Comparison of ENCODE assay signal across 28 cellular contexts in the genomic region with DNA sequence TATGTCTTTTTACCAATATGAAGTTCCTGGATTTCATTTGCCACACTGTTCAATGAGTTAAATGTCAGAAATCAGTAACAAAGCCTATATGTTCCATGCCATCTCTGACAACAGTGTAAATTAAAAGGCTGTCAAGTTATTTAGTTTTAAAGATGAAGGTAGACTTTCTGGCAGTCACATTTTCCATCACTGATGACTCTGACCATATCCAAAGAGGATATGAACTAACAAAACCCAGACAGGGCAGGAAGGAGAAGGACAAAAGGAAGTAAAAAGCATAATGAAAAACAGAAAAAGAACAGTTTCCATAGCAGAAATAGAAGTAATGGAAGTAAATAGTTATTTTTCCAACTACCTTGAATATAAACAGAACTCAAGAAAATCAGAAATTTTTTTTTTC.
"Had no signal": no experiment of that assay in that cellular context is flagged by ENCODE, and none has a peak within 500 bp of the region (broad histone marks: within the 10 kb centered on the region; RNA-seq: fewer than 3 reads in every experiment).

No MANE protein-coding gene starts in this region.

- ATAC-seq: stimulated activated effector memory CD8-positive, alpha-beta T cell treated with anti-CD3 and anti-CD28 coated beads, Interleukin-12 subunit alpha, Interleukin-12 subunit beta, amount 100 ng/mL, for 72 hours; stimulated activated memory B cell treated with anti-CD40 and anti-IgM and Interleukin-4, amounts not matched to agents 10 μg/mL and 1 μg/mL and 100 μg/mL, for 72 hours; stimulated activated naive B cell treated with anti-CD40 and anti-IgM and Interleukin-4, amounts not matched to agents 10 μg/mL and 1 μg/mL and 100 μg/mL, for 72 hours; stimulated activated naive CD8-positive, alpha-beta T cell treated with anti-CD3 and anti-CD28 coated beads, Interleukin-15, amount 100 ng/mL, for 72 hours; stimulated activated naive CD8-positive, alpha-beta T cell treated with anti-CD3 and anti-CD28 coated beads, Interleukin-15, Interleukin-2, amounts not matched to agents 100 U/mL and 50 U/mL, for 24 hours; upper lobe of right lung had no signal

- H3K36me3 ChIP-seq: stomach, suprapubic skin, thoracic aorta, tibial artery, tibial nerve, transverse colon, upper lobe of left lung, upper lobe of right lung, uterus, vagina had no signal

- H3K9me3 Mint-ChIP-seq: stimulated activated effector memory CD8-positive, alpha-beta T cell treated with anti-CD3 and anti-CD28 coated beads, Interleukin-12 subunit alpha, Interleukin-12 subunit beta, amount 100 ng/mL, for 72 hours; stimulated activated memory B cell treated with anti-CD40 and anti-IgM and Interleukin-4, amounts not matched to agents 10 μg/mL and 1 μg/mL and 100 μg/mL, for 72 hours; stimulated activated naive CD8-positive, alpha-beta T cell treated with anti-CD3 and anti-CD28 coated beads, Interleukin-15, amount 100 ng/mL, for 72 hours; stimulated activated naive CD8-positive, alpha-beta T cell treated with anti-CD3 and anti-CD28 coated beads, Interleukin-15, Interleukin-2, amounts not matched to agents 100 ng/mL and 50 ng/mL, for 24 hours; type B pancreatic cell had no signal

- H3K4me3 Mint-ChIP-seq: stimulated activated effector memory CD8-positive, alpha-beta T cell treated with anti-CD3 and anti-CD28 coated beads, Interleukin-12 subunit alpha, Interleukin-12 subunit beta, amount 100 ng/mL, for 72 hours; stimulated activated memory B cell treated with anti-CD40 and anti-IgM and Interleukin-4, amounts not matched to agents 10 μg/mL and 1 μg/mL and 100 μg/mL, for 72 hours; stimulated activated naive B cell treated with anti-CD40 and anti-IgM and Interleukin-4, amounts not matched to agents 10 μg/mL and 1 μg/mL and 100 μg/mL, for 72 hours; stimulated activated naive CD8-positive, alpha-beta T cell treated with anti-CD3 and anti-CD28 coated beads, Interleukin-15, amount 100 ng/mL, for 72 hours; stimulated activated naive CD8-positive, alpha-beta T cell treated with anti-CD3 and anti-CD28 coated beads, Interleukin-15, Interleukin-2, amounts not matched to agents 100 ng/mL and 50 ng/mL, for 24 hours; type B pancreatic cell had no signal

- DNase-seq: stimulated activated CD4-positive, alpha-beta T cell treated with anti-CD3 and anti-CD28 coated beads, Interleukin-2, amount 100 ng/mL, for 48 hours; stimulated activated CD4-positive, alpha-beta T cell treated with anti-CD3 and anti-CD28 coated beads, Interleukin-4, amount 100 ng/mL, for 1 hour; stimulated activated CD4-positive, alpha-beta T cell treated with anti-CD3 and anti-CD28 coated beads, Interleukin-4, amount 100 ng/mL, for 24 hours; stimulated activated CD4-positive, alpha-beta T cell treated with anti-CD3 and anti-CD28 coated beads, Interleukin-4, amount 100 ng/mL, for 4 hours; stimulated activated CD8-positive, alpha-beta memory T cell treated with anti-CD3 and anti-CD28 coated beads, Interleukin-4, amount 100 ng/mL, for 48 hours; stimulated activated naive B cell treated with anti-CD40 and anti-IgM and Interleukin-4, amounts not matched to agents 10 μg/mL and 1 μg/mL and 100 μg/mL, for 72 hours; stimulated activated naive CD4-positive, alpha-beta T cell; stimulated activated naive CD4-positive, alpha-beta T cell treated with Interleukin-2 at 50 U/mL for 16 hours; stimulated activated naive CD8-positive, alpha-beta T cell treated with anti-CD3 and anti-CD28 coated beads, Interleukin-15, amount 100 ng/mL, for 72 hours; stimulated activated naive CD8-positive, alpha-beta T cell treated with anti-CD3 and anti-CD28 coated beads, Interleukin-15, Interleukin-2, amounts not matched to agents 100 U/mL and 50 U/mL, for 24 hours; stomach; substantia nigra; testis; tibial artery; transverse colon; trophoblast cell; upper lobe of left lung; upper lobe of right lung; uterus had no signal

- H3K4me1 Mint-ChIP-seq: stimulated activated effector memory CD8-positive, alpha-beta T cell treated with anti-CD3 and anti-CD28 coated beads, Interleukin-12 subunit alpha, Interleukin-12 subunit beta, amount 100 ng/mL, for 72 hours; stimulated activated memory B cell treated with anti-CD40 and anti-IgM and Interleukin-4, amounts not matched to agents 10 μg/mL and 1 μg/mL and 100 μg/mL, for 72 hours; stimulated activated naive B cell treated with anti-CD40 and anti-IgM and Interleukin-4, amounts not matched to agents 10 μg/mL and 1 μg/mL and 100 μg/mL, for 72 hours; stimulated activated naive CD8-positive, alpha-beta T cell treated with anti-CD3 and anti-CD28 coated beads, Interleukin-15, amount 100 ng/mL, for 72 hours had no signal

- H3K36me3 Mint-ChIP-seq: stimulated activated effector memory CD8-positive, alpha-beta T cell treated with anti-CD3 and anti-CD28 coated beads, Interleukin-12 subunit alpha, Interleukin-12 subunit beta, amount 100 ng/mL, for 72 hours; stimulated activated memory B cell treated with anti-CD40 and anti-IgM and Interleukin-4, amounts not matched to agents 10 μg/mL and 1 μg/mL and 100 μg/mL, for 72 hours; stimulated activated naive B cell treated with anti-CD40 and anti-IgM and Interleukin-4, amounts not matched to agents 10 μg/mL and 1 μg/mL and 100 μg/mL, for 72 hours; type B pancreatic cell had no signal

- FAIRE-seq: urothelium cell line had no signal

- H3K27me3 Mint-ChIP-seq: stimulated activated memory B cell treated with anti-CD40 and anti-IgM and Interleukin-4, amounts not matched to agents 10 μg/mL and 1 μg/mL and 100 μg/mL, for 72 hours; stimulated activated naive B cell treated with anti-CD40 and anti-IgM and Interleukin-4, amounts not matched to agents 10 μg/mL and 1 μg/mL and 100 μg/mL, for 72 hours; stimulated activated naive CD8-positive, alpha-beta T cell treated with anti-CD3 and anti-CD28 coated beads, Interleukin-15, amount 100 ng/mL, for 72 hours; stimulated activated naive CD8-positive, alpha-beta T cell treated with anti-CD3 and anti-CD28 coated beads, Interleukin-15, Interleukin-2, amounts not matched to agents 100 ng/mL and 50 ng/mL, for 24 hours; type B pancreatic cell had no signal

- H3K27ac Mint-ChIP-seq: stimulated activated effector memory CD8-positive, alpha-beta T cell treated with anti-CD3 and anti-CD28 coated beads, Interleukin-12 subunit alpha, Interleukin-12 subunit beta, amount 100 ng/mL, for 72 hours; stimulated activated memory B cell treated with anti-CD40 and anti-IgM and Interleukin-4, amounts not matched to agents 10 μg/mL and 1 μg/mL and 100 μg/mL, for 72 hours; stimulated activated naive B cell treated with anti-CD40 and anti-IgM and Interleukin-4, amounts not matched to agents 10 μg/mL and 1 μg/mL and 100 μg/mL, for 72 hours; stimulated activated naive CD8-positive, alpha-beta T cell treated with anti-CD3 and anti-CD28 coated beads, Interleukin-15, amount 100 ng/mL, for 72 hours; stimulated activated naive CD8-positive, alpha-beta T cell treated with anti-CD3 and anti-CD28 coated beads, Interleukin-15, Interleukin-2, amounts not matched to agents 100 ng/mL and 50 ng/mL, for 24 hours; type B pancreatic cell had no signal

- H3K27ac ChIP-seq: stomach, suprapubic skin, testis, thoracic aorta, tibial artery, tibial nerve, transverse colon, upper lobe of left lung, upper lobe of right lung, uterus, vagina had no signal

- H3K4me1 ChIP-seq: stomach, suprapubic skin, testis, tibial artery, tibial nerve, transverse colon, upper lobe of left lung, upper lobe of right lung, uterus, vagina had no signal

- H3K27me3 ChIP-seq: stomach, suprapubic skin, testis, tibial artery, tibial nerve, transverse colon, upper lobe of left lung, upper lobe of right lung, uterus, vagina had no signal

- H3K9me3 ChIP-seq: stomach, suprapubic skin, testis, thoracic aorta, tibial artery, tibial nerve, transverse colon, upper lobe of left lung, upper lobe of right lung, uterus, vagina had no signal

- H3K4me3 ChIP-seq: stomach, suprapubic skin, testis, thoracic aorta, tibial artery, tibial nerve, transverse colon, upper lobe of left lung, upper lobe of right lung, uterus, vagina had no signal
